ENCODE assay signal across 8 cellular contexts in the genomic region with DNA sequence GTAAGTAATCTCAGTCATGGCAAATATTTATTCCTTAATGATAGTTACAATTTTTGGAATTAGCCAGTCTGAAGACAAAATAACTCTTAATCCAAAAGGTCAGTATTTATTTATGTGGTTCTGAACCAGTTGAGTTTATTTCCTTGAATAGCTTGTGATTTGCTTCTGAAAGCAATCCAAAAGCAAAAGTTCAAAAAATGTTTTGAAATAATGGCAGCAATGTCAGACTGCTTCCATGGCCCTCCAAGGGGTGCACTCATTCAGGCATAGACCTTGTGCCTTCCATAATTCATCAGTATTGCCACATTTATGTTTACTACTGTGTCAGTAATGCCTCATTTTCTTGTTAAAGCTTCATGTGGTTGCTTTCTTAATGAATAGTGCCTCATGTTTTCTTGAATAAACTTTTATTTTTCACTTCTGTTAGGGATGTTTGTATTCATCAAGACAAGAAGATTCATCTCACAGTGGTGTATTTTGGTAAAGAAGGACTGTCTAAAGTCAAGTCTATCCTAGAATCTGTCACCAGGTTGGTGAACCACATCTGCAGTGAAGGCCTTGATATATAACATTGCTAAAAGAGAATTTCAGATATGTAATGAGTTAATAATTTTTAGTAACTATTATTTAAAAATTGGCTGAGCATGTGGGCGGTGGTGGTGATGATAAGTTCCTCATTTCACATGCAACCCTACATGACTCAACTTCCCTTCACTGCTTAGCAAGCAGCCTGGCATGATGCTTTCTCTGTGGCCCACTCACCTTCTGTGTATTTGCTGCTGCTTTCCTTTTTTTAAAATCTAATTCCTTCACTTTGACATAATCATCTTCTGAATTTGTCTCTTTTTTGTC.
DNase-seq lines count a peak whose midpoint lies in the region; ATAC-seq and TF ChIP-seq lines count a peak whose summit lies in the region.

No MANE protein-coding gene starts in this region.

- peak overlapping the region; percentile 75 for H3K27ac ChIP-seq in brain microvascular endothelial cell

- peaks cover 18% of the 10 kb centered on the region for H3K36me3 ChIP-seq in brain microvascular endothelial cell (replicated peaks)

- DNase-seq in AG10803 (ENCODE audit: low read depth) (peak; percentile 84), HPDE6-E6E7 (ENCODE audit: extremely low spot score) (peak; percentile 34), brain microvascular endothelial cell (peak; percentile 80), NCI-H524 treated with DMSO at 0.1 percent for 48 hours (lab: John Stamatoyannopoulos, UW) (no peak), GM20000 (ENCODE audit: low spot score) (no peak), NCI-H146 (lab: John Stamatoyannopoulos, UW) (no peak)
- DNase-seq in stimulated activated CD4-positive, alpha-beta T cell treated with anti-CD3 and anti-CD28 coated beads, Interleukin-4, amount 100 ng/mL, for 1 hour = peak; percentile 46

- in situ Hi-C loops in brain microvascular endothelial cell (cut with HindIII; ENCODE audit: low pct_ligation_motif_present, low sequenced_read_pairs) = no loop called here

- peak; percentile 40 for ATAC-seq in GM19467 (IDR thresholded peaks at IDR 0.05; ENCODE audit: unreplicated experiment)

- no peak overlapping the region for H3K4me3 ChIP-seq in AG10803 (ENCODE audit: low read length)
- no peak overlapping the region for H3K4me3 ChIP-seq in brain microvascular endothelial cell (ENCODE audit: low read depth, low read length)

- TF ChIP-seq CTCF in AG10803 (conservative IDR thresholded peaks at IDR 0.05; ENCODE audit: low read length) = no peak
- TF ChIP-seq CTCF in brain microvascular endothelial cell (IDR thresholded peaks at IDR 0.05; ENCODE audit: low read depth, low read length, missing control alignments) = no peak
- no peak for TF ChIP-seq CTCF in GM20000 (IDR thresholded peaks at IDR 0.05; ENCODE audit: extremely low read depth, missing control alignments)

- no peaks in the 10 kb centered on the region for H3K27me3 ChIP-seq in brain microvascular endothelial cell (replicated peaks)

Comparison
In these comparisons a context has a peak if more than half of its experiments do, and no peak if none do; other contexts are left out.
1. DNase-seq: peak in AG10803 (single experiment), HPDE6-E6E7 (single experiment), brain microvascular endothelial cell (single experiment) and stimulated activated CD4-positive, alpha-beta T cell treated with anti-CD3 and anti-CD28 coated beads, Interleukin-4, amount 100 ng/mL, for 1 hour (single experiment); none in NCI-H524 treated with DMSO at 0.1 percent for 48 hours (single experiment), GM20000 (single experiment) and NCI-H146 (single experiment).